ENCODE assay signal across 1 cellular context in the genomic region with DNA sequence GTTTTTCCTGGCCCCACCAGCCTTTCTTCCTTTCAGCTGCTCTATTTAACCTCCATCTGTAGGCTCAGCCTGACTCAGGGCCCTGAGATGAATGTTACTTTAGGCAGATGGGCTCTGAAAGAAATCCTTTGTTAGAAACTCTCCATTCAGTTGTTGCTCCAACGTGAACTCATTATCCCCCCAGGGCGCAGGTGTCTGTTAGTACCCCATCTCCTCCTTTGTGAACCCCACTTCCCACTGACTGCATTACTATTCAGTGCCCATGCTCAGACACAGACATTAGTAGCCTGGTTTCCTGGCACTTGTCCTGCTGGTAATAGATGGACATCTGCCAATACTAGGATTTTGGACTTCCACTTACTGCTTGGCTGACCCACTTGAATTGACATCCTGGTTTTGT.
TF ChIP-seq lines count a peak whose summit lies in the region.

No MANE protein-coding gene starts in this region.

TF ChIP-seq in HepG2, 621 proteins besides CTCF, POLR2A, EP300 and RAD21 (continued from another document):
- TF ChIP-seq TOPORS (CRISPR knock-in tag; IDR thresholded peaks at IDR 0.05) (no peak), ZNF546 (CRISPR knock-in tag; conservative IDR thresholded peaks at IDR 0.05) (no peak), GATAD1 (CRISPR knock-in tag; IDR thresholded peaks at IDR 0.05) (no peak), ZNF136 (CRISPR knock-in tag; IDR thresholded peaks at IDR 0.05; ENCODE audit: low read depth) (no peak), ZNF782 (CRISPR knock-in tag; IDR thresholded peaks at IDR 0.05; ENCODE audit: borderline replicate concordance) (no peak), RBAK (CRISPR knock-in tag; IDR thresholded peaks at IDR 0.05) (no peak), ZNF772 (CRISPR knock-in tag; IDR thresholded peaks at IDR 0.05) (no peak), JARID2 (CRISPR knock-in tag; IDR thresholded peaks at IDR 0.05; ENCODE audit: insufficient replicate concordance) (no peak)
- TF ChIP-seq, protein P1, sequence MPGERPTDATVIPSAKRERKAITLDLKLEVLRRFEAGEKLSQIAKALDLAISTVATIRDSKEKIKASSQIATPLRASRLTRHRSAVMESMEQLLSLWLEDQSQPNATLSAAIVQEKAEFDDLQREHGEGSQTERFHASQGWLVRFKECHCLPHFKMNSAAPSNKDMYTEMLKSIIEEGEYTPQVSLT (CRISPR knock-in tag; IDR thresholded peaks at IDR 0.05; ENCODE audit: borderline replicate concordance, low read depth): no peak
